Comparison of ENCODE assay signal across 13 cellular contexts in the genomic region with DNA sequence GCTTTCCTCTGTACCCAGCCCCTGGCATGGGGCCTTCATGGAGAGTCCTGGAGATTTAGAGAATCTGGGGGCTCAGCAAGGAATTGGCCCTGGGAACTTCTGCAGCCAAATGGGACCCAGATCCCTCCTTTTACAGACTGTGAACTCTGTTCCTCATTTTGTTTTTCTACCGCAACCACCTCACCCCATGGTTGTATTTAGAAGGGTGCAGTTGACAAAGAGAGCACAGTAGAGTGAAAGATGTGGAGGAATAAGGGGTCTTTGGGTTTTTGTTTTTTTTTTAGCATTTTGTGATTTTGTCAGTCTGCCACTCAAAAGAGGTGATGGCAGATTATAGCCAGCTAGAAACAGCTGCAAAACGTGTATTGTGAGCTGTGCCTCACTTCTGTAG. TPM values are rescaled to one million over a fixed set of nuclear protein-coding genes. Genes with fewer than 3 reads are reported as not detected.
DNase-seq lines count a peak whose midpoint lies in the region; ATAC-seq and TF ChIP-seq lines count a peak whose summit lies in the region.
"Had no signal": no experiment of that assay in that cellular context is flagged by ENCODE, and none has a peak within 500 bp of the region (broad histone marks: within the 10 kb centered on the region; RNA-seq: fewer than 3 reads in every experiment).

No MANE protein-coding gene starts in this region.

- H3K36me3 ChIP-seq in BLaER1 = peaks cover 8% of the 10 kb centered on the region; the same call in 1 of the 2 replicates
- H3K36me3 ChIP-seq in DND-41 (ENCODE audit: insufficient read depth, low read length) = peaks cover 18% of the 10 kb centered on the region
- no peaks in the 10 kb centered on the region for H3K36me3 ChIP-seq in mesendoderm (ENCODE audit: control insufficient read depth, insufficient read depth, low read length)

- peaks cover 65% of the 10 kb centered on the region for H4K20me1 ChIP-seq in BLaER1
- peaks cover 11% of the 10 kb centered on the region for H4K20me1 ChIP-seq in DND-41 (ENCODE audit: insufficient read depth, low read length)

- H3K4me2 ChIP-seq in BLaER1 = peak overlapping the region; percentile 98
- peak overlapping the region; percentile 70 for H3K4me2 ChIP-seq in DND-41 (ENCODE audit: insufficient read depth, low read length)
- H3K4me2 ChIP-seq in mesendoderm (ENCODE audit: low read length) = peak overlapping the region; percentile 41

- TF ChIP-seq CTCF in DND-41 (IDR thresholded peaks at IDR 0.05; ENCODE audit: borderline replicate concordance, extremely low read depth, low read length, poor library complexity, severe bottlenecking) = no peak

- no peak overlapping the region for H4K5ac ChIP-seq in mesendoderm (ENCODE audit: low read length)

- no peak overlapping the region for H3K27ac ChIP-seq in BLaER1
- H3K27ac ChIP-seq in DND-41 (ENCODE audit: low read length) = no peak overlapping the region
- H3K27ac ChIP-seq in mesendoderm (ENCODE audit: low read depth, low read length) = no peak overlapping the region
- H3K27ac ChIP-seq: body of pancreas, epithelial cell of prostate, heart right ventricle had no signal

- H3K4me1 ChIP-seq in BLaER1 (peaks cover 51% of the 10 kb centered on the region), DND-41 (ENCODE audit: insufficient read depth, low read length) (peaks cover 38% of the 10 kb centered on the region), mesendoderm (ENCODE audit: control insufficient read depth, low read depth, low read length) (peaks cover 7% of the 10 kb centered on the region)

- H3K79me1 ChIP-seq in mesendoderm (ENCODE audit: low read length) = peaks cover 15% of the 10 kb centered on the region

- no peak overlapping the region for H3K4ac ChIP-seq in mesendoderm (ENCODE audit: low read depth, low read length)

- no peak for ATAC-seq in DND-41 (ENCODE audit: insufficient read depth, low read depth)
- ATAC-seq in T-helper 17 cell = no peak
- ATAC-seq in GM21381 (IDR thresholded peaks at IDR 0.05; ENCODE audit: unreplicated experiment) = no peak
- ATAC-seq: body of pancreas, HCT116, heart right ventricle had no signal

- no peak overlapping the region for H2AK5ac ChIP-seq in mesendoderm (ENCODE audit: low read length)

- H3K4me1 Mint-ChIP-seq in T-helper 17 cell = peaks cover 28% of the 10 kb centered on the region

- no peak overlapping the region for H2BK15ac ChIP-seq in mesendoderm (replicated peaks; ENCODE audit: low read depth)

- H3K56ac ChIP-seq in mesendoderm (ENCODE audit: low read length) = peak overlapping the region; percentile 59

- H3K27me3 ChIP-seq in BLaER1 (no peaks in the 10 kb centered on the region), DND-41 (ENCODE audit: insufficient read depth, low read length, poor library complexity) (no peaks in the 10 kb centered on the region), mesendoderm (ENCODE audit: insufficient read depth, low read length, poor library complexity) (no peaks in the 10 kb centered on the region)
- H3K27me3 ChIP-seq: body of pancreas, heart right ventricle had no signal

- peak overlapping the region; percentile 87 for H3K4me3 ChIP-seq in BLaER1
- H3K4me3 ChIP-seq in DND-41 (ENCODE audit: low read depth in 1 of 2, low read length in 2 of 2) = peak overlapping the region in 1 of 2 experiments; percentile 75; a peak in 2 of 4 replicates
- no peak overlapping the region for H3K4me3 ChIP-seq in mesendoderm (ENCODE audit: low read length)
- H3K4me3 ChIP-seq: body of pancreas, heart right ventricle, lung had no signal

- H3K9ac ChIP-seq in BLaER1 (peak overlapping the region; percentile 93), DND-41 (ENCODE audit: low read depth, low read length) (peak overlapping the region; percentile 82), mesendoderm (ENCODE audit: low read length) (peak overlapping the region; percentile 98)

- no peak overlapping the region for H2AFZ ChIP-seq in DND-41 (ENCODE audit: low read depth, low read length)

- H3K23ac ChIP-seq in mesendoderm (ENCODE audit: low read length) = no peak overlapping the region

- H3K79me2 ChIP-seq in DND-41 (ENCODE audit: insufficient read depth, low read length) (peaks cover 61% of the 10 kb centered on the region), mesendoderm (ENCODE audit: control insufficient read depth, insufficient read depth, low read length) (peaks cover 27% of the 10 kb centered on the region)

- H3K4me3 Mint-ChIP-seq in T-helper 17 cell = no peak overlapping the region

- H3K18ac ChIP-seq in mesendoderm (ENCODE audit: low read length) = no peak overlapping the region

- no peaks in the 10 kb centered on the region for H3K9me3 ChIP-seq in BLaER1
- no peaks in the 10 kb centered on the region for H3K9me3 ChIP-seq in DND-41 (ENCODE audit: insufficient read depth, low read length, severe bottlenecking)
- H3K9me3 ChIP-seq in T-helper 17 cell (ENCODE audit: control insufficient read depth, low read length, poor library complexity, severe bottlenecking) = no peaks in the 10 kb centered on the region
- H3K9me3 ChIP-seq: body of pancreas, heart right ventricle had no signal

- no peak overlapping the region for H2BK120ac ChIP-seq in mesendoderm (ENCODE audit: low read depth, low read length)

- H3K36me3 Mint-ChIP-seq in T-helper 17 cell (ENCODE audit: low read depth) = peaks cover 3% of the 10 kb centered on the region

- H3K27me3 Mint-ChIP-seq in T-helper 17 cell = no peaks in the 10 kb centered on the region

- peak overlapping the region; percentile 16 for H3K27ac Mint-ChIP-seq in T-helper 17 cell

- no peak overlapping the region for H2BK5ac ChIP-seq in mesendoderm (ENCODE audit: low read length)

- DNase-seq in DND-41 = no peak
- no peak for DNase-seq in T-helper 17 cell
- no peak for DNase-seq in mesendoderm
- DNase-seq in cerebellar nuclear complex (lab: John Stamatoyannopoulos, UW) = no peak
- no peak for DNase-seq in NK-92 (lab: John Stamatoyannopoulos, UW; ENCODE audit: unreplicated experiment)
- DNase-seq: body of pancreas, heart right ventricle, NCI-H1930 had no signal

- H4K8ac ChIP-seq in mesendoderm (ENCODE audit: low read depth, low read length) = no peak overlapping the region

- WGBS in mesendoderm (ENCODE audit: extremely low coverage, insufficient coverage, low lambda C conversion rate) = no CpG with 5 or more reads among the region's 2 CpGs

RNA-seq across cellular contexts. Expression of a gene that starts 1.9 kb away (rescaled TPM):
- total RNA-seq in T-helper 17 cell = 1 to 10 TPM; 5.2 to 5.6 TPM
- 17.1 TPM for polyA plus RNA-seq in mesendoderm (2013, experiment 1 of 2)
- polyA plus RNA-seq in mesendoderm (2013, experiment 2 of 2) = 16.9 TPM

RNA-seq across cellular contexts. Expression of a gene that starts 41.7 kb away (rescaled TPM):
- total RNA-seq in T-helper 17 cell = 1 to 10 TPM; 3.1 to 3.6 TPM
- 7.9 TPM for polyA plus RNA-seq in mesendoderm (2013, experiment 1 of 2)
- polyA plus RNA-seq in mesendoderm (2013, experiment 2 of 2) = 7.1 TPM

Comparison
In these comparisons a context has a peak if more than half of its experiments do, and no peak if none do; other contexts are left out.
1. H3K4me2 ChIP-seq: peak in every context shown above with its lines; median percentile 98 in BLaER1; 70 in DND-41; 41 in mesendoderm.